In the genomic region with DNA sequence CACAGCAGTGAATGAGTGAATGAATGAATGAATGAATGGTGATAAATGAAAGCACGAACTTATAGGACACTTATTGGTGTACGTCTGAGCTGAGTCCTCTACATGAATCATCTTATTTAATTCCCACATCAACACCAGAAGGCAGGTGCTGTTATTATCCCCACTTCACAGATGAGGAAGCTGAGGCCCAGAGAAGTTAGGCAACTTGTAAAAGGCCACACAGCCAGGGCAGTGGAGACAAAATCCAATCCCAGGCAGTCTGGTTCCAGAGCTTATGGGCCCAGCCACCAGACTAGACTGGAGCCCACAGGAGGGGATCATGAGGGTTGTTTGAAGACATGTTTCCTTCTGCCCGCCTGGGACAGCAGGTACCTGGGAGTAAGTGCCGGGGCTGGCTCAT, we compare ENCODE assay signal across 2 cellular contexts.
TF ChIP-seq lines count a peak whose summit lies in the region.

No MANE protein-coding gene starts in this region.

TF ChIP-seq in IMR-90, 13 proteins besides CTCF, POLR2A, EP300 and RAD21:
- TF ChIP-seq RFX5 (IDR thresholded peaks at IDR 0.05; ENCODE audit: low read depth, low read length) (no peak), MXI1 (IDR thresholded peaks at IDR 0.05; ENCODE audit: borderline replicate concordance, low read depth, low read length) (no peak), CEBPB (IDR thresholded peaks at IDR 0.05; ENCODE audit: low read depth, low read length) (no peak), MAFK (IDR thresholded peaks at IDR 0.05; ENCODE audit: low read depth, low read length) (no peak), NFE2L2 (IDR thresholded peaks at IDR 0.05; ENCODE audit: low read depth, low read length) (no peak), RCOR1 (IDR thresholded peaks at IDR 0.05; ENCODE audit: insufficient replicate concordance, low read length) (no peak)
- TF ChIP-seq, protein P1, sequence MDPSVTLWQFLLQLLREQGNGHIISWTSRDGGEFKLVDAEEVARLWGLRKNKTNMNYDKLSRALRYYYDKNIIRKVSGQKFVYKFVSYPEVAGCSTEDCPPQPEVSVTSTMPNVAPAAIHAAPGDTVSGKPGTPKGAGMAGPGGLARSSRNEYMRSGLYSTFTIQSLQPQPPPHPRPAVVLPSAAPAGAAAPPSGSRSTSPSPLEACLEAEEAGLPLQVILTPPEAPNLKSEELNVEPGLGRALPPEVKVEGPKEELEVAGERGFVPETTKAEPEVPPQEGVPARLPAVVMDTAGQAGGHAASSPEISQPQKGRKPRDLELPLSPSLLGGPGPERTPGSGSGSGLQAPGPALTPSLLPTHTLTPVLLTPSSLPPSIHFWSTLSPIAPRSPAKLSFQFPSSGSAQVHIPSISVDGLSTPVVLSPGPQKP (IDR thresholded peaks at IDR 0.05; ENCODE audit: borderline replicate concordance, low read depth, low read length): no peak
- TF ChIP-seq, protein P2, sequence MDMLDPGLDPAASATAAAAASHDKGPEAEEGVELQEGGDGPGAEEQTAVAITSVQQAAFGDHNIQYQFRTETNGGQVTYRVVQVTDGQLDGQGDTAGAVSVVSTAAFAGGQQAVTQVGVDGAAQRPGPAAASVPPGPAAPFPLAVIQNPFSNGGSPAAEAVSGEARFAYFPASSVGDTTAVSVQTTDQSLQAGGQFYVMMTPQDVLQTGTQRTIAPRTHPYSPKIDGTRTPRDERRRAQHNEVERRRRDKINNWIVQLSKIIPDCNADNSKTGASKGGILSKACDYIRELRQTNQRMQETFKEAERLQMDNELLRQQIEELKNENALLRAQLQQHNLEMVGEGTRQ (IDR thresholded peaks at IDR 0.05; ENCODE audit: low read depth, low read length): no peak

TF ChIP-seq in K562, 482 proteins besides CTCF, POLR2A, EP300 and RAD21:
- no peak for TF ChIP-seq SRSF9 (IDR thresholded peaks at IDR 0.05; ENCODE audit: borderline replicate concordance, low read depth, low read length)
- 0 out of 2 replicates have a peak, but pooled peaks have one; percentile 29 for TF ChIP-seq ZNF24 (IDR thresholded peaks at IDR 0.05)
- no peak for TF ChIP-seq ZNF77 (CRISPR knock-in tag; IDR thresholded peaks at IDR 0.05)
- TF ChIP-seq ASH1L (IDR thresholded peaks at IDR 0.05; ENCODE audit: borderline replicate concordance, low read depth, partially characterized antibody): no peak
- TF ChIP-seq RBM25 (IDR thresholded peaks at IDR 0.05; ENCODE audit: low read depth, low read length, severe bottlenecking): peak; percentile 63
- TF ChIP-seq HMGN3 (IDR thresholded peaks at IDR 0.05; ENCODE audit: borderline replicate concordance, extremely low read depth, insufficient read length, low read depth, low read length): no peak
- no peak for TF ChIP-seq CXXC5 (CRISPR knock-in tag; IDR thresholded peaks at IDR 0.05)
- no peak for TF ChIP-seq CHD4 (IDR thresholded peaks at IDR 0.05; ENCODE audit: insufficient read depth, insufficient replicate concordance, low read depth, low read length, poor library complexity, severe bottlenecking)
TF ChIP-seq in K562: peak in this region for 2.
